In genomic region chr16:88601313-88602036, GRCh38 we compare ENCODE assay signal across 21 cellular contexts.
A peak's percentile ranks its signal among the peaks of the same experiment; 100 is the strongest.
DNase-seq lines count a peak whose midpoint lies in the region; ATAC-seq and TF ChIP-seq lines count a peak whose summit lies in the region.
"Had no signal": no experiment of that assay in that cellular context is flagged by ENCODE, and none has a peak within 500 bp of the region (broad histone marks: within the 10 kb centered on the region; RNA-seq: fewer than 3 reads in every experiment).

No MANE protein-coding gene starts in this region.

- H3K36me3 Mint-ChIP-seq in T-helper 1 cell treated with Interleukin-12 subunit alpha and Interleukin-12 subunit beta and Interleukin-4 antibody, amounts not matched to agents 30 μg/mL and 1 μg/mL, for 36 hours (ENCODE audit: low read depth): peaks cover 14% of the 10 kb centered on the region
- peaks cover 33% of the 10 kb centered on the region for H3K36me3 Mint-ChIP-seq in central memory CD8-positive, alpha-beta T cell (ENCODE audit: insufficient read depth)

- no peak for DNase-seq in T-helper 1 cell
- peak; percentile 63 for DNase-seq in NB4 (ENCODE audit: low read depth)
- DNase-seq in central memory CD8-positive, alpha-beta T cell (ENCODE audit: low spot score in 2 of 2): no peak
- DNase-seq in EL: no peak
- DNase-seq in foreskin melanocyte: no peak
- no peak for DNase-seq in hepatic stellate cell (ENCODE audit: low spot score)
- DNase-seq: activated CD8-positive, alpha-beta memory T cell treated with anti-CD3 and anti-CD28 coated beads for 24 hours; activated naive CD8-positive, alpha-beta T cell treated with anti-CD3 and anti-CD28 coated beads, Interleukin-2, amount 10 ng/mL, durations not matched to agents 7 days and 5 days; activated T-cell treated with anti-CD3 and anti-CD28 coated beads, Interleukin-2, amount 50 U/mL, for 48 hours; BE2C; body of pancreas; GF-D8; NCI-H1694 treated with DMSO at 0.1 percent for 48 hours; occipital lobe; SK-N-SH; T1000; trophoblast cell had no signal

- no peaks in the 10 kb centered on the region for H3K27me3 ChIP-seq in neutrophil
- H3K27me3 ChIP-seq: BE2C, body of pancreas, heart left ventricle had no signal

- peak overlapping the region; percentile 77 for H3K27ac ChIP-seq in neutrophil

- no peak for TF ChIP-seq POLR2A in NB4 (IDR thresholded peaks at IDR 0.05; ENCODE audit: extremely low read depth, insufficient read length)

- no peak for ATAC-seq in central memory CD8-positive, alpha-beta T cell (replicated peaks; ENCODE audit: extremely low read depth, poor library complexity, severe bottlenecking)
- ATAC-seq: heart left ventricle, K562 had no signal

- H3K9me3 ChIP-seq in neutrophil: no peaks in the 10 kb centered on the region
- H3K9me3 ChIP-seq: BE2C, body of pancreas, heart left ventricle, SK-N-SH had no signal

- peak overlapping the region; percentile 34 for H3K27ac Mint-ChIP-seq in T-helper 1 cell treated with Interleukin-12 subunit alpha and Interleukin-12 subunit beta and Interleukin-4 antibody, amounts not matched to agents 30 μg/mL and 1 μg/mL, for 36 hours
- peak overlapping the region; percentile 42 for H3K27ac Mint-ChIP-seq in central memory CD8-positive, alpha-beta T cell (ENCODE audit: low read depth)
- H3K27ac Mint-ChIP-seq: activated naive CD8-positive, alpha-beta T cell treated with anti-CD3 and anti-CD28 coated beads, Interleukin-2, amount 10 ng/mL, durations not matched to agents 7 days and 5 days had no signal

- peaks cover 43 to 48% of the 10 kb centered on the region in 2 experiments for H3K4me1 ChIP-seq in neutrophil (ENCODE audit: control insufficient read depth in 1 of 2, insufficient read depth in 1 of 2, low read depth in 1 of 2, low read length in 1 of 2)
- H3K4me1 ChIP-seq: BE2C, body of pancreas had no signal

- H3K4me3 Mint-ChIP-seq in T-helper 1 cell treated with Interleukin-12 subunit alpha and Interleukin-12 subunit beta and Interleukin-4 antibody, amounts not matched to agents 30 μg/mL and 1 μg/mL, for 36 hours: no peak overlapping the region
- no peak overlapping the region for H3K4me3 Mint-ChIP-seq in central memory CD8-positive, alpha-beta T cell
- H3K4me3 Mint-ChIP-seq: activated naive CD8-positive, alpha-beta T cell treated with anti-CD3 and anti-CD28 coated beads, Interleukin-2, amount 10 ng/mL, durations not matched to agents 7 days and 5 days had no signal

- TF ChIP-seq CTCF in NB4 (IDR thresholded peaks at IDR 0.05; ENCODE audit: low read depth, low read length) (no peak), neutrophil (IDR thresholded peaks at IDR 0.05) (no peak)

- no peaks in the 10 kb centered on the region for H3K27me3 Mint-ChIP-seq in T-helper 1 cell treated with Interleukin-12 subunit alpha and Interleukin-12 subunit beta and Interleukin-4 antibody, amounts not matched to agents 30 μg/mL and 1 μg/mL, for 36 hours (ENCODE audit: low read depth)
- H3K27me3 Mint-ChIP-seq in central memory CD8-positive, alpha-beta T cell: no peaks in the 10 kb centered on the region
- H3K27me3 Mint-ChIP-seq: activated naive CD8-positive, alpha-beta T cell treated with anti-CD3 and anti-CD28 coated beads, Interleukin-2, amount 10 ng/mL, durations not matched to agents 7 days and 5 days had no signal

- H3K4me3 ChIP-seq in NB4 (ENCODE audit: low read depth, low read length) (no peak overlapping the region), neutrophil (ENCODE audit: low read depth in 1 of 2, low read length in 1 of 2) (no peak overlapping the region)
- H3K4me3 ChIP-seq: body of pancreas, heart left ventricle, K562 had no signal

- no peaks in the 10 kb centered on the region for H3K9me3 Mint-ChIP-seq in T-helper 1 cell treated with Interleukin-12 subunit alpha and Interleukin-12 subunit beta and Interleukin-4 antibody, amounts not matched to agents 30 μg/mL and 1 μg/mL, for 36 hours
- H3K9me3 Mint-ChIP-seq in central memory CD8-positive, alpha-beta T cell: no peaks in the 10 kb centered on the region
- H3K9me3 Mint-ChIP-seq: activated naive CD8-positive, alpha-beta T cell treated with anti-CD3 and anti-CD28 coated beads, Interleukin-2, amount 10 ng/mL, durations not matched to agents 7 days and 5 days had no signal

- no peaks in the 10 kb centered on the region for H3K4me1 Mint-ChIP-seq in T-helper 1 cell treated with Interleukin-12 subunit alpha and Interleukin-12 subunit beta and Interleukin-4 antibody, amounts not matched to agents 30 μg/mL and 1 μg/mL, for 36 hours (ENCODE audit: low read depth)
- H3K4me1 Mint-ChIP-seq in central memory CD8-positive, alpha-beta T cell: peaks cover 5% of the 10 kb centered on the region
- H3K4me1 Mint-ChIP-seq: activated naive CD8-positive, alpha-beta T cell treated with anti-CD3 and anti-CD28 coated beads, Interleukin-2, amount 10 ng/mL, durations not matched to agents 7 days and 5 days had no signal

- H3K36me3 ChIP-seq in neutrophil: peaks cover 42% of the 10 kb centered on the region
